ENCODE assay signal across 10 cellular contexts in the genomic region with DNA sequence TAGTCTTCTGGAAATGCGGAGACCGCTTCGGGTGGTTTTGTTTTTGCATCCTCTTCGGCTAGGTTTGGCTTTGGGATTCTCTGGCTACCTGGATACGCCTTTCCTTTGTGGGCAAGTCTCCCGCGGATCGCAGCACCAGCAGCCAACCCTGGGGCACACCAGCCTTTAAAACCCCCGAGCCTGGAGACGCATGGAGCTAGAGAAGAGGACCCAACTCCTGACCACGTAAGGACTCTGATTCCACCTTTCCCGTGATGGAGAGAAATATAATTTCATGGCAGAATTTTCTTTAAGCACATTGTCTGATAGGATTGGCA.
DNase-seq lines count a peak whose midpoint lies in the region; ATAC-seq lines count a peak whose summit lies in the region.
"Had no signal": no experiment of that assay in that cellular context is flagged by ENCODE, and none has a peak within 500 bp of the region (broad histone marks: within the 10 kb centered on the region; RNA-seq: fewer than 3 reads in every experiment).

No MANE protein-coding gene starts in this region.

- H3K4me1 Mint-ChIP-seq in natural killer cell treated with Interleukin-12 subunit alpha and Interleukin-12 subunit beta and Interleukin-15 and Interleukin-18, amount 100 ng/mL, for 72 hours (ENCODE audit: low read depth in 2 of 2): peaks cover 8 to 12% of the 10 kb centered on the region in 2 donors

- H3K36me3 ChIP-seq in BLaER1: peaks cover 15% of the 10 kb centered on the region
- H3K36me3 ChIP-seq in HUES64 (ENCODE audit: insufficient read depth, low read length): no peaks in the 10 kb centered on the region
- no peaks in the 10 kb centered on the region for H3K36me3 ChIP-seq in ectodermal cell (ENCODE audit: control insufficient read depth, insufficient read depth, low read length)

- no peak overlapping the region for H3K27ac Mint-ChIP-seq in natural killer cell treated with Interleukin-12 subunit alpha and Interleukin-12 subunit beta and Interleukin-15 and Interleukin-18, amount 100 ng/mL, for 72 hours

- H3K27ac ChIP-seq in BLaER1 (no peak overlapping the region), HUES64 (ENCODE audit: low read depth, low read length) (no peak overlapping the region), ectodermal cell (ENCODE audit: insufficient read depth, low read depth, low read length, poor library complexity, severe bottlenecking) (no peak overlapping the region)

- no peak overlapping the region for H3K9ac ChIP-seq in BLaER1
- H3K9ac ChIP-seq in HUES64 (ENCODE audit: low read depth, low read length): peak overlapping the region; percentile 17; the same call in 1 of the 2 replicates

- DNase-seq in natural killer cell treated with Interleukin-12 subunit alpha and Interleukin-12 subunit beta and Interleukin-15 and Interleukin-18, amount 100 ng/mL, for 72 hours (ENCODE audit: low spot score): no peak
- DNase-seq in activated gamma-delta T cell (lab: John Stamatoyannopoulos, UW): no peak
- no peak for DNase-seq in KG1 (lab: John Stamatoyannopoulos, UW)
- DNase-seq: dermis blood vessel endothelial cell, SHP77 treated with DMSO at 0.1 percent for 48 hours had no signal

- ATAC-seq in natural killer cell treated with Interleukin-12 subunit alpha and Interleukin-12 subunit beta and Interleukin-15 and Interleukin-18, amount 100 ng/mL, for 72 hours: no peak
- no peak for ATAC-seq in GM18873 (IDR thresholded peaks at IDR 0.05; ENCODE audit: low FRiP score, unreplicated experiment)
- ATAC-seq in GM18868 (IDR thresholded peaks at IDR 0.05; ENCODE audit: unreplicated experiment): no peak

- H3K4me3 Mint-ChIP-seq in natural killer cell treated with Interleukin-12 subunit alpha and Interleukin-12 subunit beta and Interleukin-15 and Interleukin-18, amount 100 ng/mL, for 72 hours: peak overlapping the region; percentile 61

- peaks cover 35% of the 10 kb centered on the region for H3K4me1 ChIP-seq in BLaER1
- peaks cover 16% of the 10 kb centered on the region for H3K4me1 ChIP-seq in HUES64 (ENCODE audit: insufficient read depth, low read length)
- H3K4me1 ChIP-seq in ectodermal cell (ENCODE audit: control insufficient read depth, insufficient read depth, low read length): peaks cover 7% of the 10 kb centered on the region

- H3K9me3 ChIP-seq in BLaER1 (peaks cover 23% of the 10 kb centered on the region), HUES64 (ENCODE audit: insufficient read depth, low read depth, low read length) (peaks cover 9% of the 10 kb centered on the region), ectodermal cell (ENCODE audit: control insufficient read depth, low read length) (no peaks in the 10 kb centered on the region)

- H3K4me3 ChIP-seq in BLaER1 (peak overlapping the region; percentile 58), HUES64 (ENCODE audit: low read length) (peak overlapping the region; percentile 64), ectodermal cell (ENCODE audit: insufficient read depth, low read depth, low read length) (peak overlapping the region; percentile 44)

- peak overlapping the region; percentile 86 for H3K4me2 ChIP-seq in BLaER1

- H3K9me3 Mint-ChIP-seq in natural killer cell treated with Interleukin-12 subunit alpha and Interleukin-12 subunit beta and Interleukin-15 and Interleukin-18, amount 100 ng/mL, for 72 hours: peaks cover 4% of the 10 kb centered on the region

- peaks cover 58% of the 10 kb centered on the region for H4K20me1 ChIP-seq in BLaER1

- H3K27me3 ChIP-seq in BLaER1: peaks cover 45% of the 10 kb centered on the region
- peaks cover 69% of the 10 kb centered on the region for H3K27me3 ChIP-seq in HUES64 (ENCODE audit: insufficient read depth, low read length)
- H3K27me3 ChIP-seq in ectodermal cell (ENCODE audit: control insufficient read depth, insufficient read depth, low read length, poor library complexity, severe bottlenecking): peaks cover 63% of the 10 kb centered on the region

- H3K36me3 Mint-ChIP-seq in natural killer cell treated with Interleukin-12 subunit alpha and Interleukin-12 subunit beta and Interleukin-15 and Interleukin-18, amount 100 ng/mL, for 72 hours: peaks cover 8% of the 10 kb centered on the region

- 5% methylated on average over 12 of the region's 12 CpGs for WGBS in HUES64
- 3 to 4% methylated on average over 12 of the region's 12 CpGs for WGBS in ectodermal cell, 2 experiments

- peaks cover 38 to 40% of the 10 kb centered on the region in 2 donors for H3K27me3 Mint-ChIP-seq in natural killer cell treated with Interleukin-12 subunit alpha and Interleukin-12 subunit beta and Interleukin-15 and Interleukin-18, amount 100 ng/mL, for 72 hours
